8 cellular contexts compared by ENCODE assay signal in genomic region chr11:10750838-10751580, GRCh38. TPM values are rescaled to one million over a fixed set of nuclear protein-coding genes. Genes with fewer than 3 reads are reported as not detected.
DNase-seq lines count a peak whose midpoint lies in the region; ATAC-seq and TF ChIP-seq lines count a peak whose summit lies in the region.

TSS of gene CTR9 (plus strand) at chr11:10751246. CDS start at chr11:10751413, 167 bp downstream.

- H3K4me3 ChIP-seq in GM12875 (ENCODE audit: low read depth, low read length) (peak within 1 kb of the TSS; percentile 67), adipocyte (ENCODE audit: low read length) (peak within 1 kb of the TSS; percentile 93), cardiac muscle cell (peak within 1 kb of the TSS; percentile 90)

- no peaks in the 10 kb centered on the region for H3K27me3 Mint-ChIP-seq in type B pancreatic cell

- peak within 1 kb of the TSS; percentile 94 for H3K27ac ChIP-seq in cardiac muscle cell

- H3K9me3 ChIP-seq in adipocyte (ENCODE audit: control insufficient read depth, low read length) (no peaks in the 10 kb centered on the region), cardiac muscle cell (ENCODE audit: low read depth) (no peaks in the 10 kb centered on the region)

- peak; percentile 95 for ATAC-seq in HG02798 (IDR thresholded peaks at IDR 0.05; ENCODE audit: poor library complexity, unreplicated experiment)

- peaks cover 21% of the 10 kb centered on the region for H3K4me1 ChIP-seq in adipocyte (ENCODE audit: control insufficient read depth, insufficient read depth, low read length)
- H3K4me1 ChIP-seq in cardiac muscle cell (ENCODE audit: low read depth): no peaks in the 10 kb centered on the region

- H3K27me3 ChIP-seq in adipocyte (replicated peaks; ENCODE audit: control insufficient read depth, insufficient read depth, low read length) (no peaks in the 10 kb centered on the region), cardiac muscle cell (no peaks in the 10 kb centered on the region)

- peak within 1 kb of the TSS; percentile 98 for H3K9ac ChIP-seq in adipocyte (ENCODE audit: low read length)

- H3K27ac Mint-ChIP-seq in type B pancreatic cell: peak within 1 kb of the TSS; percentile 93

- peaks cover 5% of the 10 kb centered on the region for H3K4me1 Mint-ChIP-seq in type B pancreatic cell (ENCODE audit: unreplicated experiment)

- peak within 1 kb of the TSS; percentile 98 for H3K4me3 Mint-ChIP-seq in type B pancreatic cell

- H3K36me3 Mint-ChIP-seq in type B pancreatic cell: peaks cover 12% of the 10 kb centered on the region

- DNase-seq in NCI-H1436 (lab: John Stamatoyannopoulos, UW): peak; percentile 89
- peak; percentile 84 for DNase-seq in T follicular helper cell (ENCODE audit: low read depth)
- peak; percentile 96 for DNase-seq in adipocyte (ENCODE audit: low read depth)
- DNase-seq in cardiac muscle cell (ENCODE audit: low read depth in 1 of 2, low spot score in 1 of 2): peak; percentile 95 to 96
- DNase-seq in pons (ENCODE audit: low spot score): peak; percentile 91
- DNase-seq in type B pancreatic cell (ENCODE audit: extremely low spot score, unreplicated experiment): peak; percentile 96

- H3K36me3 ChIP-seq in adipocyte (ENCODE audit: control insufficient read depth, insufficient read depth, low read length, severe bottlenecking) (peaks cover 30% of the 10 kb centered on the region), cardiac muscle cell (peaks cover 20% of the 10 kb centered on the region)

- H3K9me3 Mint-ChIP-seq in type B pancreatic cell: no peaks in the 10 kb centered on the region

- TF ChIP-seq CTCF in GM12875 (IDR thresholded peaks at IDR 0.05; ENCODE audit: borderline replicate concordance, insufficient read depth, low read depth, low read length) (0 out of 2 replicates have a peak, but pooled peaks have one; percentile 27), cardiac muscle cell (IDR thresholded peaks at IDR 0.05; ENCODE audit: low read depth, low read length) (peak; percentile 29), type B pancreatic cell (conservative IDR thresholded peaks at IDR 0.05) (peak; percentile 24)

RNA-seq across cellular contexts. Expression of gene CTR9, which starts in this region (rescaled TPM):
- 19.7 and 23.2 TPM in 2 replicates for total RNA-seq in cardiac muscle cell
- polyA plus RNA-seq in cardiac muscle cell: 35.9 and 37.3 TPM in 2 replicates
- total RNA-seq in type B pancreatic cell (ENCODE audit: low replicate concordance): 35.6 and 44.0 TPM in 2 replicates

Comparison
In these comparisons a context has a peak if more than half of its experiments do, and no peak if none do; other contexts are left out.
1. Peak in every context shown above with its lines: DNase-seq, ATAC-seq, H3K4me3 ChIP-seq and H3K27ac ChIP-seq.